Comparison of ENCODE assay signal across 9 cellular contexts in genomic region chr5:150122158-150122510, GRCh38. TPM values are rescaled to one million over a fixed set of nuclear protein-coding genes. Genes with fewer than 3 reads are reported as not detected.
DNase-seq lines count a peak whose midpoint lies in the region; ATAC-seq, FAIRE-seq and TF ChIP-seq lines count a peak whose summit lies in the region.
"Had no signal": no experiment of that assay in that cellular context is flagged by ENCODE, and none has a peak within 500 bp of the region (broad histone marks: within the 10 kb centered on the region; RNA-seq: fewer than 3 reads in every experiment).

No MANE protein-coding gene starts in this region.

- no peaks in the 10 kb centered on the region for H3K9me3 Mint-ChIP-seq in stimulated activated effector memory CD8-positive, alpha-beta T cell treated with anti-CD3 and anti-CD28 coated beads, Interleukin-12 subunit alpha, Interleukin-12 subunit beta, amount 100 ng/mL, for 72 hours

- no peaks in the 10 kb centered on the region for H3K27me3 ChIP-seq in bronchial epithelial cell (ENCODE audit: control insufficient read depth, insufficient read depth, low read length)

- peak overlapping the region; percentile 2 for H3K27ac Mint-ChIP-seq in stimulated activated effector memory CD8-positive, alpha-beta T cell treated with anti-CD3 and anti-CD28 coated beads, Interleukin-12 subunit alpha, Interleukin-12 subunit beta, amount 100 ng/mL, for 72 hours

- peaks cover 6% of the 10 kb centered on the region for H3K4me1 Mint-ChIP-seq in stimulated activated effector memory CD8-positive, alpha-beta T cell treated with anti-CD3 and anti-CD28 coated beads, Interleukin-12 subunit alpha, Interleukin-12 subunit beta, amount 100 ng/mL, for 72 hours

- no peak for FAIRE-seq in bronchial epithelial cell (lab: Jason Lieb, UNC)

- no peak overlapping the region for H3K4me3 ChIP-seq in bronchial epithelial cell (ENCODE audit: low read depth, low read length)
- H3K4me3 ChIP-seq: SK-N-MC had no signal

- no peak overlapping the region for H3K4me3 Mint-ChIP-seq in stimulated activated effector memory CD8-positive, alpha-beta T cell treated with anti-CD3 and anti-CD28 coated beads, Interleukin-12 subunit alpha, Interleukin-12 subunit beta, amount 100 ng/mL, for 72 hours

- peak; percentile 75 for ATAC-seq in GM21390 (IDR thresholded peaks at IDR 0.05; ENCODE audit: unreplicated experiment)
- ATAC-seq in stimulated activated effector memory CD8-positive, alpha-beta T cell treated with anti-CD3 and anti-CD28 coated beads, Interleukin-12 subunit alpha, Interleukin-12 subunit beta, amount 100 ng/mL, for 72 hours = peak; percentile 57

- TF ChIP-seq CTCF in bronchial epithelial cell (IDR thresholded peaks at IDR 0.05; ENCODE audit: insufficient read depth, low read length, severe bottlenecking) = peak; percentile 64

- no peaks in the 10 kb centered on the region for H3K36me3 Mint-ChIP-seq in stimulated activated effector memory CD8-positive, alpha-beta T cell treated with anti-CD3 and anti-CD28 coated beads, Interleukin-12 subunit alpha, Interleukin-12 subunit beta, amount 100 ng/mL, for 72 hours

- H3K36me3 ChIP-seq in bronchial epithelial cell (ENCODE audit: control insufficient read depth, insufficient read depth, low read length) = no peaks in the 10 kb centered on the region

- DNase-seq in GDM1 (lab: John Stamatoyannopoulos, UW) (peak; percentile 24), MV-4-11 (lab: John Stamatoyannopoulos, UW) (peak; percentile 74), bronchial epithelial cell (ENCODE audit: low read depth) (peak; percentile 27), NCI-H774 (lab: John Stamatoyannopoulos, UW) (no peak), kidney tubule cell (ENCODE audit: low spot score) (no peak)
- DNase-seq in stimulated activated effector memory CD8-positive, alpha-beta T cell treated with anti-CD3 and anti-CD28 coated beads, Interleukin-12 subunit alpha, Interleukin-12 subunit beta, amount 100 ng/mL, for 72 hours (ENCODE audit: low spot score in 2 of 2) = no peak
- DNase-seq in effector CD4-positive, alpha-beta T cell = no peak

RNA-seq across cellular contexts. Expression of gene PDGFRB, which starts 33.5 kb away (rescaled TPM):
- total RNA-seq in bronchial epithelial cell = 0.26 and 1.6 TPM in 2 replicates

RNA-seq across cellular contexts. Expression of gene CSF1R, which starts 35.8 kb away (rescaled TPM):
- total RNA-seq in bronchial epithelial cell = not detected in 2 replicates

RNA-seq across cellular contexts. Expression of gene CDX1, which starts 44.4 kb away (rescaled TPM):
- total RNA-seq in bronchial epithelial cell = not detected in 2 replicates

Comparison
In these comparisons a context has a peak if more than half of its experiments do, and no peak if none do; other contexts are left out.
1. DNase-seq: peak in GDM1 (single experiment), MV-4-11 (single experiment) and bronchial epithelial cell (single experiment); none in stimulated activated effector memory CD8-positive, alpha-beta T cell treated with anti-CD3 and anti-CD28 coated beads, Interleukin-12 subunit alpha, Interleukin-12 subunit beta, amount 100 ng/mL, for 72 hours (0 of 2), NCI-H774 (single experiment), effector CD4-positive, alpha-beta T cell (single experiment) and kidney tubule cell (single experiment).